In genomic region chr4:113677333-113677732, GRCh38 we compare ENCODE assay signal across 14 cellular contexts.
DNase-seq lines count a peak whose midpoint lies in the region; ATAC-seq, FAIRE-seq and TF ChIP-seq lines count a peak whose summit lies in the region.
"Had no signal": no experiment of that assay in that cellular context is flagged by ENCODE, and none has a peak within 500 bp of the region (broad histone marks: within the 10 kb centered on the region; RNA-seq: fewer than 3 reads in every experiment).

No MANE protein-coding gene starts in this region.

- no peak overlapping the region for H2AFZ ChIP-seq in Loucy (ENCODE audit: low read length)

- H4K20me1 ChIP-seq in Loucy (ENCODE audit: insufficient read depth, low read length, poor library complexity, severe bottlenecking) = no peaks in the 10 kb centered on the region

- H3K4me2 ChIP-seq in Loucy (ENCODE audit: low read depth, low read length, poor library complexity, severe bottlenecking) = peak overlapping the region; percentile 20

- no peak for FAIRE-seq in urothelium cell line (lab: Jason Lieb, UNC)
- FAIRE-seq: HepG2 had no signal

- peaks cover 26% of the 10 kb centered on the region for H3K4me1 ChIP-seq in Loucy (ENCODE audit: insufficient read depth, low read length, poor library complexity, severe bottlenecking)

- peak overlapping the region; percentile 84 for H3K27ac Mint-ChIP-seq in CD4-positive, alpha-beta T cell
- H3K27ac Mint-ChIP-seq in activated T-helper 1 cell treated with anti-CD3 and anti-CD28 coated beads, Interleukin-12 subunit alpha, Interleukin-12 subunit beta, Interleukin-2, Interleukin-4 antibody, amounts not matched to agents 30 ng/mL and 10 ng/mL and 1 ng/mL, durations not matched to agents 14 hours and 24 hours and 36 hours = peak overlapping the region; percentile 1
- H3K27ac Mint-ChIP-seq in naive B cell = peak overlapping the region; percentile 84 to 94 (median 91)

- no peaks in the 10 kb centered on the region for H3K9me3 ChIP-seq in CD4-positive, alpha-beta T cell (ENCODE audit: control insufficient read depth, low read length)
- peaks cover 13% of the 10 kb centered on the region for H3K9me3 ChIP-seq in Loucy (ENCODE audit: insufficient read depth, low read depth, low read length)
- H3K9me3 ChIP-seq: right atrium auricular region had no signal

- peak overlapping the region; percentile 23 for H3K27ac ChIP-seq in CD4-positive, alpha-beta T cell (ENCODE audit: low read depth, low read length)

- no peak overlapping the region for H3K4me3 ChIP-seq in Loucy (ENCODE audit: low read length, poor library complexity, severe bottlenecking)
- H3K4me3 ChIP-seq: right atrium auricular region had no signal

- no peaks in the 10 kb centered on the region for H3K27me3 Mint-ChIP-seq in CD4-positive, alpha-beta T cell
- H3K27me3 Mint-ChIP-seq in activated T-helper 1 cell treated with anti-CD3 and anti-CD28 coated beads, Interleukin-12 subunit alpha, Interleukin-12 subunit beta, Interleukin-2, Interleukin-4 antibody, amounts not matched to agents 30 ng/mL and 10 ng/mL and 1 ng/mL, durations not matched to agents 14 hours and 24 hours and 36 hours (ENCODE audit: insufficient read depth) = no peaks in the 10 kb centered on the region
- no peaks in the 10 kb centered on the region for H3K27me3 Mint-ChIP-seq in naive B cell

- no peaks in the 10 kb centered on the region for H3K36me3 ChIP-seq in Loucy (ENCODE audit: insufficient read depth, low read length)
- H3K36me3 ChIP-seq: right atrium auricular region had no signal

- H3K9me2 ChIP-seq in Loucy (replicated peaks; ENCODE audit: low read depth, low read length) = no peaks in the 10 kb centered on the region

- H3K4me1 Mint-ChIP-seq in CD4-positive, alpha-beta T cell (ENCODE audit: low read depth) = peaks cover 52% of the 10 kb centered on the region
- peaks cover 80% of the 10 kb centered on the region for H3K4me1 Mint-ChIP-seq in activated T-helper 1 cell treated with anti-CD3 and anti-CD28 coated beads, Interleukin-12 subunit alpha, Interleukin-12 subunit beta, Interleukin-2, Interleukin-4 antibody, amounts not matched to agents 30 ng/mL and 10 ng/mL and 1 ng/mL, durations not matched to agents 14 hours and 24 hours and 36 hours (ENCODE audit: low read depth)
- H3K4me1 Mint-ChIP-seq in naive B cell = peaks cover 57 to 74% (median 65%) of the 10 kb centered on the region in 3 donors

- H3K9ac ChIP-seq in Loucy (ENCODE audit: low read depth, low read length, poor library complexity, severe bottlenecking) = no peak overlapping the region

- peaks cover 13% of the 10 kb centered on the region for H3K36me3 Mint-ChIP-seq in CD4-positive, alpha-beta T cell (ENCODE audit: low read depth)
- H3K36me3 Mint-ChIP-seq in activated T-helper 1 cell treated with anti-CD3 and anti-CD28 coated beads, Interleukin-12 subunit alpha, Interleukin-12 subunit beta, Interleukin-2, Interleukin-4 antibody, amounts not matched to agents 30 ng/mL and 10 ng/mL and 1 ng/mL, durations not matched to agents 14 hours and 24 hours and 36 hours (ENCODE audit: low read depth) = peaks cover 61% of the 10 kb centered on the region
- peaks cover 28 to 36% of the 10 kb centered on the region in 2 donors for H3K36me3 Mint-ChIP-seq in naive B cell

- DNase-seq in CD4-positive, alpha-beta T cell = no peak
- no peak for DNase-seq in activated T-helper 1 cell treated with anti-CD3 and anti-CD28 coated beads, Interleukin-12 subunit alpha, Interleukin-12 subunit beta, Interleukin-2, Interleukin-4 antibody, amounts not matched to agents 30 ng/mL and 10 ng/mL and 1 ng/mL, durations not matched to agents 14 hours and 24 hours and 36 hours (ENCODE audit: low spot score)
- DNase-seq in naive B cell (peak; percentile 36), sciatic nerve (ENCODE audit: low spot score) (no peak), urothelium cell line (ENCODE audit: low spot score) (no peak)
- DNase-seq: erythroblast; NCI-H1417 treated with DMSO at 0.1 percent for 48 hours; NCI-H446; stimulated activated naive CD4-positive, alpha-beta T cell treated with Interleukin-2 at 50 U/mL for 16 hours had no signal

- no peak for TF ChIP-seq CTCF in CD4-positive, alpha-beta T cell (IDR thresholded peaks at IDR 0.05)
- no peak for TF ChIP-seq CTCF in Loucy (conservative IDR thresholded peaks at IDR 0.05; ENCODE audit: low read length)

- H3F3A ChIP-seq in Loucy (ENCODE audit: low read depth) = no peaks in the 10 kb centered on the region

- 0 out of 2 replicates have a peak, but pooled peaks cover 10% of the 10 kb centered on the region for H3K79me2 ChIP-seq in Loucy (ENCODE audit: insufficient read depth, low read length)

- H3K9me3 Mint-ChIP-seq in CD4-positive, alpha-beta T cell = no peaks in the 10 kb centered on the region
- peaks cover 20% of the 10 kb centered on the region for H3K9me3 Mint-ChIP-seq in activated T-helper 1 cell treated with anti-CD3 and anti-CD28 coated beads, Interleukin-12 subunit alpha, Interleukin-12 subunit beta, Interleukin-2, Interleukin-4 antibody, amounts not matched to agents 30 ng/mL and 10 ng/mL and 1 ng/mL, durations not matched to agents 14 hours and 24 hours and 36 hours
- peaks cover 0 to 11% (median 6%) of the 10 kb centered on the region in 7 donors for H3K9me3 Mint-ChIP-seq in naive B cell

- intact Hi-C loops in CD4-positive, alpha-beta T cell (cut with DNase I, micrococcal nuclease) = no loop called here
- intact Hi-C loops in activated T-helper 1 cell treated with anti-CD3 and anti-CD28 coated beads, Interleukin-12 subunit alpha, Interleukin-12 subunit beta, Interleukin-2, Interleukin-4 antibody, amounts not matched to agents 30 ng/mL and 10 ng/mL and 1 ng/mL, durations not matched to agents 14 hours and 24 hours and 36 hours (cut with micrococcal nuclease) = no loop called here
- intact Hi-C loops in sciatic nerve (cut with DNase I) = no loop called here

- peak overlapping the region; percentile 77 for H3K4me3 Mint-ChIP-seq in CD4-positive, alpha-beta T cell
- no peak overlapping the region for H3K4me3 Mint-ChIP-seq in activated T-helper 1 cell treated with anti-CD3 and anti-CD28 coated beads, Interleukin-12 subunit alpha, Interleukin-12 subunit beta, Interleukin-2, Interleukin-4 antibody, amounts not matched to agents 30 ng/mL and 10 ng/mL and 1 ng/mL, durations not matched to agents 14 hours and 24 hours and 36 hours
- peak overlapping the region in 7 of 8 donors; percentile 30 to 78 (median 64) for H3K4me3 Mint-ChIP-seq in naive B cell

- ATAC-seq in CD4-positive, alpha-beta T cell (ENCODE audit: poor library complexity) = peak; percentile 89
- ATAC-seq in naive B cell (ENCODE audit: low read depth in 2 of 2) (peak; percentile 92 to 93), GM18870 (IDR thresholded peaks at IDR 0.05; ENCODE audit: unreplicated experiment) (no peak), HG02588 (IDR thresholded peaks at IDR 0.05; ENCODE audit: unreplicated experiment) (no peak), sciatic nerve (no peak)
- ATAC-seq: HepG2 had no signal

- POLR2A ChIA-PET in CD4-positive, alpha-beta T cell (lab: Charles Lee) = interaction anchor here (0.8 to 1.8 kb wide), 7 partner anchors 8 to 130 kb away, joined by 3 to 5 read pairs (median 3); no protein-coding TSS in a partner anchor

- CTCF ChIA-PET in CD4-positive, alpha-beta T cell (lab: Charles Lee) = interaction anchor here (1.9 kb wide), 2 partner anchors 9 to 130 kb away, joined by 5 to 7 read pairs; no protein-coding TSS in a partner anchor

- H3K27me3 ChIP-seq in CD4-positive, alpha-beta T cell (ENCODE audit: control insufficient read depth, insufficient read depth, low read length) = no peaks in the 10 kb centered on the region
- no peaks in the 10 kb centered on the region for H3K27me3 ChIP-seq in Loucy (ENCODE audit: insufficient read depth, low read length, poor library complexity, severe bottlenecking)
- H3K27me3 ChIP-seq: right atrium auricular region had no signal

Comparison
In these comparisons a context has a peak if more than half of its experiments do, and no peak if none do; other contexts are left out.
1. ATAC-seq: peak in CD4-positive, alpha-beta T cell (single experiment) and naive B cell (2 of 2); none in GM18870 (single experiment), HG02588 (single experiment) and sciatic nerve (single experiment).
2. H3K27ac Mint-ChIP-seq: peak in every context shown above with its lines; median percentile 91 in naive B cell; 84 in CD4-positive, alpha-beta T cell; 1 in activated T-helper 1 cell treated with anti-CD3 and anti-CD28 coated beads, Interleukin-12 subunit alpha, Interleukin-12 subunit beta, Interleukin-2, Interleukin-4 antibody, amounts not matched to agents 30 ng/mL and 10 ng/mL and 1 ng/mL, durations not matched to agents 14 hours and 24 hours and 36 hours.